8 cellular contexts compared by ENCODE assay signal in the genomic region with DNA sequence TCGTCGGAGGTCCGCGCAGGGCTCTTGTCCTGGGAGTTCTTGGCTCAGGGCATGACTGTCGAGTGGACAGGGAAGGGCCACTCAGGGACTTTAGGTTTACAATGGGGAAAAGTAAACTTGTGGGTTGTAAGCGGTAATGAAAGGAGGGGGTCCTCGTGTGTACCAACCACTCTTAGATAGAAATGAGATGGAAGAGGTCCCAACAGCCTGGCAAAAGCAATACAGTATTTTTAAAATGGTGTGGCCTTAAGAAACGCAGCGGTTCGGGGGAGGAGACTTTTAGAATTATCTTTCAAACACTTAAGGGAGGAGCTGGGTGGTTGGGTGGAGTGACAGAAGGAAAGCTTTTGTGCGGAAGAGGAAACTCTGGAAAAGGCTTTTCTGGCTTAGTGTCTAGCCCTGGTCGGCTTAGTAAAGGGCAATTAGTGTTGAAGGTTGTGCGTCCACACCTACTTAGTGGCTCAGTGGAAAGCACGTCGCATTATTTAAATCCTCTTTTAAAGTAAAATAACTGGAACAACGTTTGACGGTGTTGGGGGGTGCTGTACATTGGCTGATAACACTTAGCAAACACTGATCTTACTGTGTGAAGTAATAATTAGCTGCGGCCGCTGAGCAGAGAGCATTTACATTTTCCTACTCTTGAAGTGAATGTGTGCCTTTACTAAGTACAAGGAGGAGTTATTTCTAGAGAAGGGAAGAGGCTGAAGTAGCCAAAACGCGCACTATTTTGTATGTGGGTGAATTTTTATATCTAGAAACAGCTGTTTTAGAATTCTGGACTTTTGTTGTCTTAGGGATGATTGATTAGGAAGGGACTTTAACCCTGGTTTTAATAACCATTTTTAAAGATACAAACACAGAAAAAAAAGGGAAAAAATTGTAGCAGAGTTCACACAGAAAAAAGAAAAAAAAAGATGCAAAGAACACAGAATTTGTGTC. TPM values are rescaled to one million over a fixed set of nuclear protein-coding genes. Genes with fewer than 3 reads are reported as not detected.
DNase-seq lines count a peak whose midpoint lies in the region; ATAC-seq and TF ChIP-seq lines count a peak whose summit lies in the region.

No MANE protein-coding gene starts in this region.

- H3K9me2 ChIP-seq in DOHH2 (replicated peaks; ENCODE audit: control insufficient read depth, low read length) (no peaks in the 10 kb centered on the region), OCI-LY7 (ENCODE audit: insufficient read depth, low read length) (no peaks in the 10 kb centered on the region)

- peaks cover 24% of the 10 kb centered on the region for H4K20me1 ChIP-seq in DOHH2 (ENCODE audit: control insufficient read depth, insufficient read depth, low read depth, low read length)
- peaks cover 6% of the 10 kb centered on the region for H4K20me1 ChIP-seq in OCI-LY7 (ENCODE audit: insufficient read depth, low read length)

- H3K4me3 ChIP-seq in DOHH2 (ENCODE audit: low read length), result peak overlapping the region; percentile 79
- H3K4me3 ChIP-seq in HUES48 (ENCODE audit: low read depth, low read length), result peak overlapping the region; percentile 99
- peak overlapping the region; percentile 99 for H3K4me3 ChIP-seq in OCI-LY7 (ENCODE audit: low read depth, low read length, poor library complexity, severe bottlenecking)
- H3K4me3 ChIP-seq in neuronal stem cell (ENCODE audit: low read length in 2 of 2), result peak overlapping the region; percentile 89 to 99

- peak overlapping the region; percentile 98 for H2AFZ ChIP-seq in OCI-LY7 (ENCODE audit: low read length)
- peak overlapping the region; percentile 89 for H2AFZ ChIP-seq in neuronal stem cell (ENCODE audit: low read length)

- H3K9ac ChIP-seq in HUES48 (ENCODE audit: low read depth, low read length) (peak overlapping the region; percentile 98), neuronal stem cell (ENCODE audit: low read depth, low read length, poor library complexity) (peak overlapping the region; percentile 97)

- CTCF ChIA-PET in OCI-LY7 (lab: Charles Lee; ENCODE audit: unreplicated experiment), result no interaction called here

- TF ChIP-seq CTCF in DOHH2 (IDR thresholded peaks at IDR 0.05; ENCODE audit: low read depth, low read length, poor library complexity, severe bottlenecking) (no peak), OCI-LY7 (conservative IDR thresholded peaks at IDR 0.05; ENCODE audit: low read length) (no peak)

- peak overlapping the region; percentile 82 for H2AK5ac ChIP-seq in neuronal stem cell (ENCODE audit: low read depth, low read length)

- no peak overlapping the region for H2BK12ac ChIP-seq in neuronal stem cell (ENCODE audit: low read length)

- TSS peak; percentile 65 for BruUV-seq in OCI-LY7 (replicated peaks; lab: Mats Ljungman, UMichigan)

- WGBS in neuronal stem cell (ENCODE audit: extremely low coverage in 2 of 2, insufficient read length in 2 of 2, insufficient replicate concordance in 1 of 2), 2 donors, result no CpG with 5 or more reads among the region's 21 CpGs

- peak overlapping the region; percentile 18 for H2BK15ac ChIP-seq in neuronal stem cell (ENCODE audit: low read length)

- H3K27ac ChIP-seq in DOHH2 (ENCODE audit: low read depth, low read length), result peak overlapping the region; percentile 84
- H3K27ac ChIP-seq in HUES48 (ENCODE audit: low read depth, low read length), result peak overlapping the region; percentile 99
- peak overlapping the region; percentile 82 for H3K27ac ChIP-seq in OCI-LY7 (ENCODE audit: low read depth, low read length, poor library complexity, severe bottlenecking)
- peak overlapping the region; percentile 96 for H3K27ac ChIP-seq in neuronal stem cell (replicated peaks; ENCODE audit: low read length)

- H3K36me3 ChIP-seq in DOHH2 (ENCODE audit: control insufficient read depth, low read length), result peaks cover 23% of the 10 kb centered on the region
- H3K36me3 ChIP-seq in HUES48 (ENCODE audit: control insufficient read depth, insufficient read depth, low read length), result peaks cover 11% of the 10 kb centered on the region
- peaks cover 10% of the 10 kb centered on the region for H3K36me3 ChIP-seq in OCI-LY7 (ENCODE audit: insufficient read depth, low read length)
- peaks cover 3 to 37% of the 10 kb centered on the region in 2 donors for H3K36me3 ChIP-seq in neuronal stem cell (replicated peaks in 1 of 2; ENCODE audit: control insufficient read depth in 2 of 2, insufficient read depth in 2 of 2, low read length in 2 of 2)

- peaks cover 5% of the 10 kb centered on the region for H3K79me1 ChIP-seq in neuronal stem cell (ENCODE audit: low read depth, low read length)

- H2BK120ac ChIP-seq in neuronal stem cell (ENCODE audit: low read depth, low read length), result peak overlapping the region; percentile 76

- no peak overlapping the region for H4K8ac ChIP-seq in neuronal stem cell (ENCODE audit: low read depth, low read length)

- POLR2A ChIA-PET in OCI-LY7 (lab: Charles Lee), result interaction anchor here (0.9 to 2.0 kb wide), 8 partner anchors 9 to 29 kb away, joined by 3 to 11 read pairs (median 4); no protein-coding TSS in a partner anchor

- peak overlapping the region; percentile 97 for H2BK5ac ChIP-seq in neuronal stem cell (ENCODE audit: low read length)

- H3K23ac ChIP-seq in neuronal stem cell (ENCODE audit: low read depth, low read length, poor library complexity), result peak overlapping the region; percentile 95

- no peaks in the 10 kb centered on the region for H3K27me3 ChIP-seq in DOHH2 (ENCODE audit: control insufficient read depth, low read length)
- no peaks in the 10 kb centered on the region for H3K27me3 ChIP-seq in HUES48 (ENCODE audit: control insufficient read depth, insufficient read depth, low read length)
- H3K27me3 ChIP-seq in neuronal stem cell (ENCODE audit: control insufficient read depth in 3 of 3, insufficient read depth in 3 of 3, low read depth in 1 of 3, low read length in 3 of 3), result no peaks in the 10 kb centered on the region

- H3K4me2 ChIP-seq in DOHH2 (ENCODE audit: low read length) (peak overlapping the region; percentile 73), OCI-LY7 (ENCODE audit: low read length) (peak overlapping the region; percentile 88), neuronal stem cell (ENCODE audit: insufficient read depth, low read length, poor library complexity, severe bottlenecking) (peak overlapping the region; percentile 45)

- intact Hi-C loops in OCI-LY7 (cut with micrococcal nuclease; ENCODE audit: unreplicated experiment), result loop anchor here (2.0 to 5.0 kb wide), 3 partner anchors 50 to 162 kb away; a partner anchor contains a TSS

- no peak overlapping the region for H3K4ac ChIP-seq in neuronal stem cell (ENCODE audit: low read length)

- peak; percentile 48 for ATAC-seq in GM21447 (IDR thresholded peaks at IDR 0.05; ENCODE audit: unreplicated experiment)

- DNase-seq in OCI-LY7 (ENCODE audit: low spot score) (peak; percentile 59), foreskin melanocyte (peak; percentile 88), neuronal stem cell (ENCODE audit: low spot score) (peak; percentile 50), cerebellar nuclear complex (lab: John Stamatoyannopoulos, UW) (no peak)
- DNase-seq in activated effector memory CD4-positive, alpha-beta T cell treated with anti-CD3 and anti-CD28 coated beads, Interleukin-2, amount 50 U/mL, for 16 hours, result peak; percentile 75

- H3K14ac ChIP-seq in neuronal stem cell (ENCODE audit: low read length), result peak overlapping the region; percentile 86

- H3K9me3 ChIP-seq in DOHH2 (ENCODE audit: control insufficient read depth, insufficient read depth, low read length) (no peaks in the 10 kb centered on the region), HUES48 (ENCODE audit: control insufficient read depth, insufficient read depth, low read length) (no peaks in the 10 kb centered on the region), OCI-LY7 (ENCODE audit: low read length) (no peaks in the 10 kb centered on the region), neuronal stem cell (replicated peaks in 1 of 2; ENCODE audit: control insufficient read depth in 2 of 2, insufficient read depth in 1 of 2, low read depth in 1 of 2, low read length in 2 of 2) (peaks cover 0 to 4% of the 10 kb centered on the region in 2 donors)

- H4K91ac ChIP-seq in neuronal stem cell (ENCODE audit: low read depth, low read length, poor library complexity), result no peak overlapping the region

- H3K79me2 ChIP-seq in DOHH2 (ENCODE audit: control insufficient read depth, low read length) (peaks cover 59% of the 10 kb centered on the region), OCI-LY7 (ENCODE audit: insufficient read depth, low read depth, low read length) (peaks cover 59% of the 10 kb centered on the region)

- peak overlapping the region; percentile 99 for H3K18ac ChIP-seq in neuronal stem cell (ENCODE audit: low read length)

- peaks cover 31% of the 10 kb centered on the region for H3K4me1 ChIP-seq in DOHH2 (ENCODE audit: control insufficient read depth, low read length)
- peaks cover 13% of the 10 kb centered on the region for H3K4me1 ChIP-seq in HUES48 (ENCODE audit: control insufficient read depth, insufficient read depth, low read length)
- H3K4me1 ChIP-seq in OCI-LY7 (ENCODE audit: insufficient read depth, low read length, poor library complexity, severe bottlenecking), result peaks cover 32% of the 10 kb centered on the region
- H3K4me1 ChIP-seq in neuronal stem cell (ENCODE audit: control insufficient read depth in 2 of 2, insufficient read depth in 1 of 2, low read depth in 1 of 2, low read length in 2 of 2), result peaks cover 4 to 9% of the 10 kb centered on the region in 2 donors

- no peaks in the 10 kb centered on the region; the same call in 1 of the 2 replicates for H3F3A ChIP-seq in DOHH2 (ENCODE audit: control insufficient read depth, insufficient read depth)

RNA-seq across cellular contexts. Expression of a gene that starts 1.0 kb away (rescaled TPM):
- 86.0 and 118 TPM in 2 replicates for total RNA-seq in OCI-LY7 (2014; rRNA removed; shearing (Covaris generic))
- total RNA-seq in OCI-LY7 (2022), result 115 and 118 TPM in 2 replicates
- polyA plus RNA-seq in neuronal stem cell (2013, experiment 1 of 2), result 142 TPM
- polyA plus RNA-seq in neuronal stem cell (2013, experiment 2 of 2), result 142 TPM

Comparison
In these comparisons a context has a peak if more than half of its experiments do, and no peak if none do; other contexts are left out.
1. DNase-seq: peak in OCI-LY7 (single experiment), activated effector memory CD4-positive, alpha-beta T cell treated with anti-CD3 and anti-CD28 coated beads, Interleukin-2, amount 50 U/mL, for 16 hours (single experiment), foreskin melanocyte (single experiment) and neuronal stem cell (single experiment); none in cerebellar nuclear complex (0 of 2).
2. Peak in every context shown above with its lines, with median percentiles within 50 percentile points of each other: H3K27ac ChIP-seq, H3K4me2 ChIP-seq and H3K4me3 ChIP-seq.